ENCODE assay signal across 13 cellular contexts in the genomic region with DNA sequence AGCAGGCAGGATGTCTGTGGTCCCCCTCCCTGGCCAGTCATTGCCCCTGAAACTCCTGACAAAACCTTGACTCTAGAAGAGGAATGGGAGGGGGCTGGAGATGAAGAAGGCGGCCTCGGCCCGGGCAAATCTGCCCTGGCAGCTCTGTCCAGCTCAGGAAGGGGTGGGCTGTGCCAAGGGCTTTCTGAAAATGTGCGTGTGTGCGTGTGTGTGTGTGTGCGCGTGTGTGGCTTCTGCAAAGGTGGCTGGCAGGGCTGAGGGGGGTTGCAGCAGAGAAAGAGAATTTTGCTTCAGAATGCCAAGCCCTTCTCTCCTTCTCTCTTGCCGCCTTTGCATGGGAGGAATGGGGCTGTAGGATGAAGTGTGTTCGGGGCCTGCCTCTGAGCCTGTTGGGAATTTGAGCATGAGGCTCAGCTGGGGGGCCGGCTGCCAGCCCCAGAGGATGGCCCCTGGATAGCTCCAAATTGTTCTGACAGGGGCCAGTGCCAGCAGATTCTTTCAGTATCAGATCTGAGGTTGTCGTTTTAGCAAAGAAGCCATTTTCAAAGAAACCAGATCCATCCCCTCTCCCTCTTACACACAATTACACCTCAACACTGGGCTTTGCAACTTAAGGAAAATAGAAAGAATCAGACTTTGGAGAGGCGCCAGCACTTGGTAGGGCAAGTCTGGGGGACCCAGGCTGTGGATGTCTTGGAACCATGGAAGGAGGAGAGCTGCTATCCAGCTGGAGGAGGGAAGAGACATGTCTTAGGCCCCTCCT. TPM values are rescaled to one million over a fixed set of nuclear protein-coding genes. Genes with fewer than 3 reads are reported as not detected.
DNase-seq lines count a peak whose midpoint lies in the region; TF ChIP-seq lines count a peak whose summit lies in the region.
"Had no signal": no experiment of that assay in that cellular context is flagged by ENCODE, and none has a peak within 500 bp of the region (broad histone marks: within the 10 kb centered on the region; RNA-seq: fewer than 3 reads in every experiment).

No MANE protein-coding gene starts in this region.

- H3K4me1 ChIP-seq in adipocyte (ENCODE audit: control insufficient read depth, insufficient read depth, low read length) = peaks cover 55% of the 10 kb centered on the region
- H3K4me1 ChIP-seq in tibial artery = peaks cover 6 to 67% (median 36%) of the 10 kb centered on the region in 4 donors

- peak overlapping the region; percentile 93 for H3K9ac ChIP-seq in adipocyte (ENCODE audit: low read length)

- H3K27me3 Mint-ChIP-seq in neural crest cell (ENCODE audit: low read depth) = peaks cover 34% of the 10 kb centered on the region

- no peaks in the 10 kb centered on the region for H3K36me3 Mint-ChIP-seq in neural crest cell (ENCODE audit: low read depth)
- H3K36me3 Mint-ChIP-seq: CD8-positive, alpha-beta memory T cell had no signal

- H3K36me3 ChIP-seq in adipocyte (ENCODE audit: control insufficient read depth, insufficient read depth, low read length, severe bottlenecking) (peaks cover 23% of the 10 kb centered on the region), tibial artery (peaks cover 0 to 14% (median 12%) of the 10 kb centered on the region in 3 donors), H7 (replicated peaks; ENCODE audit: control insufficient read depth, insufficient read depth, low read length) (no peaks in the 10 kb centered on the region)

- DNase-seq in adipocyte (ENCODE audit: low read depth) (no peak), fibroblast of mammary gland (ENCODE audit: low read depth) (no peak), neural crest cell (ENCODE audit: low read depth, low spot score) (no peak), tibial artery (peak in 1 of 2 donors; percentile 61), kidney tubule cell (ENCODE audit: low spot score) (no peak), H7 (no peak), COR-L47 (lab: John Stamatoyannopoulos, UW) (no peak)
- no peak for DNase-seq in stimulated activated CD4-positive, alpha-beta T cell treated with anti-CD3 and anti-CD28 coated beads, Interleukin-2, amount 100 ng/mL, for 24 hours
- DNase-seq: activated CD8-positive, alpha-beta memory T cell treated with anti-CD3 and anti-CD28 coated beads, Interleukin-2, amount 50 U/mL, for 48 hours; CD8-positive, alpha-beta memory T cell; NCI-H1105; SHP77 treated with DMSO at 0.1 percent for 48 hours; stimulated activated CD8-positive, alpha-beta memory T cell treated with anti-CD3 and anti-CD28 coated beads, Interleukin-4, amount 100 ng/mL, for 48 hours had no signal

- H3K4me3 Mint-ChIP-seq in neural crest cell = peak overlapping the region; percentile 94
- H3K4me3 Mint-ChIP-seq: CD8-positive, alpha-beta memory T cell had no signal

- H3K4me3 ChIP-seq in adipocyte (ENCODE audit: low read length) (peak overlapping the region; percentile 82), fibroblast of mammary gland (ENCODE audit: control insufficient read depth, low read depth, low read length) (peak overlapping the region; percentile 11), tibial artery (peak overlapping the region; percentile 81 to 92), H7 (ENCODE audit: insufficient read depth, low read depth, low read length) (no peak overlapping the region)

- TF ChIP-seq CTCF in fibroblast of mammary gland (conservative IDR thresholded peaks at IDR 0.05; ENCODE audit: control insufficient read depth, insufficient read depth, low read depth, low read length) (no peak), neural crest cell (conservative IDR thresholded peaks at IDR 0.05) (no peak), tibial artery (IDR thresholded peaks at IDR 0.05) (no peak)

- intact Hi-C loops in tibial artery (cut with DNase I; ENCODE audit: low total_unique reads) = loop anchor here (5.0 to 10.0 kb wide), 2 partner anchors 47 to 180 kb away; no protein-coding TSS in a partner anchor

- no peaks in the 10 kb centered on the region for H3K27me3 ChIP-seq in adipocyte (replicated peaks; ENCODE audit: control insufficient read depth, insufficient read depth, low read length)
- H3K27me3 ChIP-seq in tibial artery = no peaks in the 10 kb centered on the region
- peaks cover 14% of the 10 kb centered on the region for H3K27me3 ChIP-seq in H7 (ENCODE audit: control insufficient read depth, insufficient read depth, low read length)

- H3K9me3 ChIP-seq in adipocyte (ENCODE audit: control insufficient read depth, low read length) (no peaks in the 10 kb centered on the region), tibial artery (no peaks in the 10 kb centered on the region)

- no peaks in the 10 kb centered on the region for H3K9me3 Mint-ChIP-seq in neural crest cell
- H3K9me3 Mint-ChIP-seq: CD8-positive, alpha-beta memory T cell had no signal

- H3K4me1 Mint-ChIP-seq in neural crest cell = peaks cover 48% of the 10 kb centered on the region

- no peak overlapping the region for H3K27ac Mint-ChIP-seq in neural crest cell (ENCODE audit: unreplicated experiment)
- H3K27ac Mint-ChIP-seq: CD8-positive, alpha-beta memory T cell had no signal

- H3K27ac ChIP-seq in tibial artery = peak overlapping the region; percentile 89 to 92

RNA-seq across cellular contexts. Expression of gene TIMP3, which starts 3.5 kb away (rescaled TPM):
- 20.7 and 21.6 TPM in 2 replicates for total RNA-seq in neural crest cell
- 5.0 and 6.7 TPM in 2 replicates for total RNA-seq in H7 (2014; rRNA removed; shearing (Covaris generic))
